ENCODE assay signal across 18 cellular contexts in the genomic region with DNA sequence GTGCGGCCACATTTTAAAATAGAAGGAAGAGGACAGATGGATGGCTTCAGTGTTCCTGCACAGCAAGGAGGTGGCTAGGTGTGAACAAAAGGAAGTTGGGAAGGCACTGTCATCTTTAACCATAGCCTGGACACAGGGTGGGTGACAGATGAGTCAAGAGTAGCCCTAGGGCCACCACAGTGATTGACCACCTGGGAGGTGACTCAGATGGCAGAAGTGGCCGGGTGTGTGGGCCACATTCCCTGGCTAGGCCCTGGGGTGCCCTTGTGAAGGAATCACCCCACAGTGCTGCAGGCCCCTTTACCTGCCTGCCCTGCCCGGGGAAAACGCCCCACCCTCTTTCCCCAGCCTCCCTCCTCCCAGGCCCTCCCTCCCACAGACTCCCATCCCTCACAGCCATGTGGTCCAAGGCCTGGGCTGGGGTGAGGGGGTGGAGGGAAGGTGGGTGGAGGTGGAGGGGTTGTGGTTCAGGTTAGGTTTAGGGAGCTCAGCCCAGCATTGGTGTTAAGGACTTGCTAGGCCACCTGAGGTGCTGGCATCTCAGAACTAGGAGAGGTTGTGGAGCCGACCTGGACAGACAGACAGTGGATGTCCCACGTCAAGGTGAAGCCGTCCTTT. TPM values are rescaled to one million over a fixed set of nuclear protein-coding genes. Genes with fewer than 3 reads are reported as not detected.
DNase-seq lines count a peak whose midpoint lies in the region; ATAC-seq and TF ChIP-seq lines count a peak whose summit lies in the region.
"Had no signal": no experiment of that assay in that cellular context is flagged by ENCODE, and none has a peak within 500 bp of the region (broad histone marks: within the 10 kb centered on the region; RNA-seq: fewer than 3 reads in every experiment).

No MANE protein-coding gene starts in this region.

- H3K9me3 ChIP-seq in tibial artery: no peaks in the 10 kb centered on the region
- H3K9me3 ChIP-seq: BE2C had no signal

- POLR2A ChIA-PET in activated CD4-positive, alpha-beta T cell treated with anti-CD3 and anti-CD28 coated beads, Interleukin-2, amount 10 ng/mL, durations not matched to agents 7 days and 5 days (lab: Charles Lee): no interaction called here

- no peaks in the 10 kb centered on the region for H3K27me3 Mint-ChIP-seq in activated CD4-positive, alpha-beta T cell treated with anti-CD3 and anti-CD28 coated beads, Interleukin-2, amount 10 ng/mL, durations not matched to agents 7 days and 5 days
- no peaks in the 10 kb centered on the region for H3K27me3 Mint-ChIP-seq in activated T-helper 1 cell treated with anti-CD3 and anti-CD28 coated beads, Interleukin-12 subunit alpha, Interleukin-12 subunit beta, Interleukin-2, Interleukin-4 antibody, amounts not matched to agents 30 ng/mL and 10 ng/mL and 1 ng/mL, durations not matched to agents 14 hours and 24 hours and 36 hours (ENCODE audit: insufficient read depth)
- H3K27me3 Mint-ChIP-seq in mesothelial cell of epicardium (ENCODE audit: low read depth): no peaks in the 10 kb centered on the region
- H3K27me3 Mint-ChIP-seq: activated CD4-positive, alpha-beta T cell treated with anti-CD3 and anti-CD28 coated beads for 36 hours; stimulated activated naive CD8-positive, alpha-beta T cell treated with anti-CD3 and anti-CD28 coated beads, Interleukin-15, amount 100 ng/mL, for 72 hours had no signal

- H3K4me3 Mint-ChIP-seq in activated CD4-positive, alpha-beta T cell treated with anti-CD3 and anti-CD28 coated beads, Interleukin-2, amount 10 ng/mL, durations not matched to agents 7 days and 5 days: no peak overlapping the region
- H3K4me3 Mint-ChIP-seq in activated T-helper 1 cell treated with anti-CD3 and anti-CD28 coated beads, Interleukin-12 subunit alpha, Interleukin-12 subunit beta, Interleukin-2, Interleukin-4 antibody, amounts not matched to agents 30 ng/mL and 10 ng/mL and 1 ng/mL, durations not matched to agents 14 hours and 24 hours and 36 hours: no peak overlapping the region
- H3K4me3 Mint-ChIP-seq in mesothelial cell of epicardium: peak overlapping the region; percentile 7
- H3K4me3 Mint-ChIP-seq: activated CD4-positive, alpha-beta T cell treated with anti-CD3 and anti-CD28 coated beads for 36 hours; stimulated activated naive CD8-positive, alpha-beta T cell treated with anti-CD3 and anti-CD28 coated beads, Interleukin-15, amount 100 ng/mL, for 72 hours had no signal

- H3K36me3 Mint-ChIP-seq in activated CD4-positive, alpha-beta T cell treated with anti-CD3 and anti-CD28 coated beads, Interleukin-2, amount 10 ng/mL, durations not matched to agents 7 days and 5 days (ENCODE audit: low read depth): no peaks in the 10 kb centered on the region
- H3K36me3 Mint-ChIP-seq in activated T-helper 1 cell treated with anti-CD3 and anti-CD28 coated beads, Interleukin-12 subunit alpha, Interleukin-12 subunit beta, Interleukin-2, Interleukin-4 antibody, amounts not matched to agents 30 ng/mL and 10 ng/mL and 1 ng/mL, durations not matched to agents 14 hours and 24 hours and 36 hours (ENCODE audit: low read depth): peaks cover 11% of the 10 kb centered on the region
- peaks cover 9% of the 10 kb centered on the region for H3K36me3 Mint-ChIP-seq in mesothelial cell of epicardium

- H3K9me3 Mint-ChIP-seq in activated CD4-positive, alpha-beta T cell treated with anti-CD3 and anti-CD28 coated beads, Interleukin-2, amount 10 ng/mL, durations not matched to agents 7 days and 5 days: no peaks in the 10 kb centered on the region
- no peaks in the 10 kb centered on the region for H3K9me3 Mint-ChIP-seq in activated T-helper 1 cell treated with anti-CD3 and anti-CD28 coated beads, Interleukin-12 subunit alpha, Interleukin-12 subunit beta, Interleukin-2, Interleukin-4 antibody, amounts not matched to agents 30 ng/mL and 10 ng/mL and 1 ng/mL, durations not matched to agents 14 hours and 24 hours and 36 hours
- no peaks in the 10 kb centered on the region for H3K9me3 Mint-ChIP-seq in mesothelial cell of epicardium

- intact Hi-C loops in activated T-helper 1 cell treated with anti-CD3 and anti-CD28 coated beads, Interleukin-12 subunit alpha, Interleukin-12 subunit beta, Interleukin-2, Interleukin-4 antibody, amounts not matched to agents 30 ng/mL and 10 ng/mL and 1 ng/mL, durations not matched to agents 14 hours and 24 hours and 36 hours (cut with micrococcal nuclease): no loop called here
- intact Hi-C loops in tibial artery (cut with DNase I; ENCODE audit: low total_unique reads): loop anchor here (10.0 kb wide), 1 partner anchor 57 kb away; a partner anchor contains a TSS

- H3K27me3 ChIP-seq in tibial artery: no peaks in the 10 kb centered on the region
- H3K27me3 ChIP-seq: BE2C had no signal

- no peak for DNase-seq in activated CD4-positive, alpha-beta T cell treated with anti-CD3 and anti-CD28 coated beads, Interleukin-2, amount 10 ng/mL, durations not matched to agents 7 days and 5 days
- DNase-seq in activated CD4-positive, alpha-beta T cell treated with anti-CD3 and anti-CD28 coated beads, Interleukin-2, amount 50 U/mL, for 1 hour: no peak
- no peak for DNase-seq in activated T-helper 1 cell treated with anti-CD3 and anti-CD28 coated beads, Interleukin-12 subunit alpha, Interleukin-12 subunit beta, Interleukin-2, Interleukin-4 antibody, amounts not matched to agents 30 ng/mL and 10 ng/mL and 1 ng/mL, durations not matched to agents 14 hours and 24 hours and 36 hours (ENCODE audit: low spot score)
- no peak for DNase-seq in mesothelial cell of epicardium (ENCODE audit: low spot score in 2 of 2, unreplicated experiment in 2 of 2)
- DNase-seq in tibial artery: no peak
- DNase-seq in NCI-H1694 (lab: John Stamatoyannopoulos, UW): no peak
- DNase-seq: 8988T; activated CD4-positive, alpha-beta T cell treated with anti-CD3 and anti-CD28 coated beads for 36 hours; activated naive CD4-positive, alpha-beta T cell; BE2C; GF-D8; KG1; NCI-H2081; SHP77 treated with DMSO at 0.1 percent for 48 hours; stimulated activated naive CD8-positive, alpha-beta T cell treated with anti-CD3 and anti-CD28 coated beads, Interleukin-15, amount 100 ng/mL, for 72 hours had no signal

- H3K27ac Mint-ChIP-seq in activated CD4-positive, alpha-beta T cell treated with anti-CD3 and anti-CD28 coated beads, Interleukin-2, amount 10 ng/mL, durations not matched to agents 7 days and 5 days: peak overlapping the region; percentile 44
- H3K27ac Mint-ChIP-seq in activated T-helper 1 cell treated with anti-CD3 and anti-CD28 coated beads, Interleukin-12 subunit alpha, Interleukin-12 subunit beta, Interleukin-2, Interleukin-4 antibody, amounts not matched to agents 30 ng/mL and 10 ng/mL and 1 ng/mL, durations not matched to agents 14 hours and 24 hours and 36 hours: peak overlapping the region; percentile 61
- peak overlapping the region; percentile 81 for H3K27ac Mint-ChIP-seq in mesothelial cell of epicardium
- H3K27ac Mint-ChIP-seq: activated CD4-positive, alpha-beta T cell treated with anti-CD3 and anti-CD28 coated beads for 36 hours had no signal

- ATAC-seq in HG02678 (IDR thresholded peaks at IDR 0.05; ENCODE audit: unreplicated experiment) (no peak), GM21423 (IDR thresholded peaks at IDR 0.05; ENCODE audit: unreplicated experiment) (no peak)
- ATAC-seq: activated CD4-positive, alpha-beta T cell treated with anti-CD3 and anti-CD28 coated beads for 36 hours; GM12878; stimulated activated naive CD8-positive, alpha-beta T cell treated with anti-CD3 and anti-CD28 coated beads, Interleukin-15, amount 100 ng/mL, for 72 hours had no signal

- CTCF ChIA-PET in activated CD4-positive, alpha-beta T cell treated with anti-CD3 and anti-CD28 coated beads, Interleukin-2, amount 10 ng/mL, durations not matched to agents 7 days and 5 days (lab: Charles Lee): interaction anchor here (2.0 kb wide), 1 partner anchor 139 kb away, joined by 5 read pairs; no protein-coding TSS in a partner anchor

- no peaks in the 10 kb centered on the region for H3K4me1 Mint-ChIP-seq in activated CD4-positive, alpha-beta T cell treated with anti-CD3 and anti-CD28 coated beads, Interleukin-2, amount 10 ng/mL, durations not matched to agents 7 days and 5 days
- H3K4me1 Mint-ChIP-seq in activated T-helper 1 cell treated with anti-CD3 and anti-CD28 coated beads, Interleukin-12 subunit alpha, Interleukin-12 subunit beta, Interleukin-2, Interleukin-4 antibody, amounts not matched to agents 30 ng/mL and 10 ng/mL and 1 ng/mL, durations not matched to agents 14 hours and 24 hours and 36 hours (ENCODE audit: low read depth): peaks cover 7% of the 10 kb centered on the region
- peaks cover 41% of the 10 kb centered on the region for H3K4me1 Mint-ChIP-seq in mesothelial cell of epicardium
- H3K4me1 Mint-ChIP-seq: activated CD4-positive, alpha-beta T cell treated with anti-CD3 and anti-CD28 coated beads for 36 hours; stimulated activated naive CD8-positive, alpha-beta T cell treated with anti-CD3 and anti-CD28 coated beads, Interleukin-15, amount 100 ng/mL, for 72 hours had no signal

- H3K27ac ChIP-seq in tibial artery: peak overlapping the region; percentile 75 to 76

- peak overlapping the region in 1 of 2 donors; percentile 26 for H3K4me3 ChIP-seq in tibial artery
- H3K4me3 ChIP-seq: GM12878 had no signal

- peaks cover 0 to 98% (median 78%) of the 10 kb centered on the region in 4 donors for H3K4me1 ChIP-seq in tibial artery
- H3K4me1 ChIP-seq: BE2C had no signal

- peaks cover 14 to 16% (median 14%) of the 10 kb centered on the region in 3 donors for H3K36me3 ChIP-seq in tibial artery
- H3K36me3 ChIP-seq: BE2C had no signal

- TF ChIP-seq CTCF in mesothelial cell of epicardium (IDR thresholded peaks at IDR 0.05; ENCODE audit: unreplicated experiment) (no peak), tibial artery (IDR thresholded peaks at IDR 0.05) (no peak)

RNA-seq across cellular contexts. Expression of a gene that starts 59.1 kb away (rescaled TPM):
- total RNA-seq in activated CD4-positive, alpha-beta T cell treated with anti-CD3 and anti-CD28 coated beads, Interleukin-2, amount 10 ng/mL, durations not matched to agents 7 days and 5 days: 1 to 10 TPM; 4.8 to 6.6 TPM
- 8.9 and 10.0 TPM in 2 replicates for total RNA-seq in activated T-helper 1 cell treated with anti-CD3 and anti-CD28 coated beads, Interleukin-12 subunit alpha, Interleukin-12 subunit beta, Interleukin-2, Interleukin-4 antibody, amounts not matched to agents 30 ng/mL and 10 ng/mL and 1 ng/mL, durations not matched to agents 14 hours and 24 hours and 36 hours
- 22.0 to 24.8 TPM (median 23.9 TPM) in 3 replicates for total RNA-seq in mesothelial cell of epicardium
